12 cellular contexts compared by ENCODE assay signal in the genomic region with DNA sequence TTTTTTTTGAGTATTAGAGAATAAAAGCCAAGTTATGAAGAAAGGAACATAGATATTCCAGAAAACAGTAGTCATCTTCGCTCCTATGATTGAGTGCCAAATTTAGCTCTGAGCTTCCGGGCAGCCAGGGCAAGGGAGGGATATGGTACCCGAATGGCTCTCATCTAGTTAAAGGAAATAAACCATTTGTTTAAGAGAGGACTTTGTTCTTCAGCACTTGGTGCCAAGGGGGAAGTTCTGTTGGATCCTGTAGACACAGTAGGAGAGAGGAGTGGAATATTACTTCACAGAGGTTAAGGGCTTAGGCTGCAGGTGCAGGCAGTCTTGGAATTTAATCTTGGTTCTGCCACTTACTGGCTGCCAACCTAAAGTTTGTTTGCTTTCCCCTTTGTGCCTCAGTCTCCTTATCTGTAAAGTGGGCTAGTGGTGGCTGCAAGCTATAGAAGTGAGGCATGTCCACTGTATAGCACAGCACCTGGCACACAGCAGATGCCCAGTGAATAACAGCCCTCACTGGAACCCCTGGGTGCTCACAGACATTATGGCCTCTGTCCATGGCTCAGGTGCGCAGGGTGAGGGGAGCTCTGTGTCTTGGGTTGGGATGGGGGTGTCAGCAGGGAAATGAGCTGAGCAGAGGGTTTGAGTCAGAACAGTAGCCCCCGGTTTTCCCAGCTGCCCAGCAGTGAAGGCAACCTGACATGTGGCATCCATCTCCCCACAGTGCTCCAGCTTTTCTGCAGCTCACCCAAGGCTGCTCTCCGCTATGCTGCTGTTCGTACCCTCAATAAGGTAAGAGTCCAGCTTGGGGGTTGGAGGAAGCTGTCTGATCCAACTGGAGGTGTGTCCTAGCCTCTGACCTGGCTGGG.
"Had no signal": no experiment of that assay in that cellular context is flagged by ENCODE, and none has a peak within 500 bp of the region (broad histone marks: within the 10 kb centered on the region; RNA-seq: fewer than 3 reads in every experiment).

No MANE protein-coding gene starts in this region.

- ATAC-seq: activated CD4-positive, alpha-beta T cell treated with anti-CD3 and anti-CD28 coated beads for 36 hours; activated CD8-positive, alpha-beta T cell treated with anti-CD3 and anti-CD28 coated beads, Interleukin-2, amount 10 ng/mL, durations not matched to agents 7 days and 5 days had no signal

- H3K9me3 ChIP-seq: esophagus muscularis mucosa, SK-N-SH had no signal

- H3K9ac ChIP-seq: SK-N-SH had no signal

- H3K27me3 Mint-ChIP-seq: activated CD4-positive, alpha-beta T cell treated with anti-CD3 and anti-CD28 coated beads for 36 hours had no signal

- H3K27ac ChIP-seq: esophagus muscularis mucosa, skin epidermis had no signal

- H3K4me1 ChIP-seq: esophagus muscularis mucosa had no signal

- H3K9me3 Mint-ChIP-seq: nephron had no signal

- H3K4me3 Mint-ChIP-seq: activated CD4-positive, alpha-beta T cell treated with anti-CD3 and anti-CD28 coated beads for 36 hours; activated CD8-positive, alpha-beta T cell treated with anti-CD3 and anti-CD28 coated beads, Interleukin-2, amount 10 ng/mL, durations not matched to agents 7 days and 5 days; nephron had no signal

- DNase-seq: activated CD4-positive, alpha-beta T cell treated with anti-CD3 and anti-CD28 coated beads for 36 hours; activated CD8-positive, alpha-beta memory T cell treated with anti-CD3 and anti-CD28 coated beads, Interleukin-2, amount 50 U/mL, for 4 hours; activated CD8-positive, alpha-beta T cell treated with anti-CD3 and anti-CD28 coated beads, Interleukin-2, amount 10 ng/mL, durations not matched to agents 7 days and 5 days; activated naive CD4-positive, alpha-beta T cell; activated T-cell treated with anti-CD3 and anti-CD28 coated beads, Interleukin-2, amount 50 U/mL, for 48 hours; nucleus accumbens; SK-N-SH; T-helper 1 cell; T1000 had no signal

- H3K27me3 ChIP-seq: esophagus muscularis mucosa had no signal

- H3K4me1 Mint-ChIP-seq: activated CD4-positive, alpha-beta T cell treated with anti-CD3 and anti-CD28 coated beads for 36 hours; nephron had no signal

- H3K4me3 ChIP-seq: esophagus muscularis mucosa, skin epidermis had no signal

- H3K27ac Mint-ChIP-seq: activated CD4-positive, alpha-beta T cell treated with anti-CD3 and anti-CD28 coated beads for 36 hours; nephron had no signal
